In the genomic region with DNA sequence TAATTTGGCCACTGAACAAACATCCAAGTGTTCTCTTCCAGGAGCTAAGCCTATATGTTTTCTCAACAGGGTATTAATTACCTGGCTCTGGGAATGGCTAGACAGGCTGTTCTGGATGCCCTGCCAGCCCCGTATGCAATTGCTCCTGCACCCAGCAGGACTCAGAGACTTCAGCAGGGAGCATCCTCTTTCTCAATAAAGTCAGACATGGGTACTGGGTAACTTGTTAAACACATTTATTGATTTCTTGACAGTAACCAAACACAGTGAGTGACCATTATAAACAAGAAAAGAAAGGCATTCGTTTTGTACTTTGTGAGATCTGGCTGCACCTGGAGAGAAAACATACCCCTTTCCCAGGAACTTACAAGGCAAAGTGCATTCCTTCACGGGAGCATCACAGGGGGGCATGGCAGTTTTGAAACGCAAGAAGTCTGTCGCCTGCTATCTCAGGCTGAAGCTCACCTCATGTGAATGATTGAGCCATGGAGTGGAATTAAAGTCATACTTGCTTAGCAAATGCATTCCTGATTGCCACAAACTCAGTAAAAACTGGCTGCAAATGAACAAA, we compare ENCODE assay signal across 18 cellular contexts.
A peak's percentile ranks its signal among the peaks of the same experiment; 100 is the strongest.
DNase-seq lines count a peak whose midpoint lies in the region; ATAC-seq and TF ChIP-seq lines count a peak whose summit lies in the region.
"Had no signal": no experiment of that assay in that cellular context is flagged by ENCODE, and none has a peak within 500 bp of the region (broad histone marks: within the 10 kb centered on the region; RNA-seq: fewer than 3 reads in every experiment).

No MANE protein-coding gene starts in this region.

- H3K9me3 ChIP-seq in psoas muscle, result no peaks in the 10 kb centered on the region
- H3K9me3 ChIP-seq: BE2C had no signal

- no peak overlapping the region for H3K27ac Mint-ChIP-seq in activated CD8-positive, alpha-beta memory T cell treated with anti-CD3 and anti-CD28 coated beads, Interleukin-2, amount 10 ng/mL, durations not matched to agents 7 days and 5 days
- H3K27ac Mint-ChIP-seq in MCF 10A (ENCODE audit: low read depth, unreplicated experiment), result no peak overlapping the region
- H3K27ac Mint-ChIP-seq: CD4-positive, alpha-beta T cell; IgD-negative memory B cell had no signal

- no peak overlapping the region for H3K4me3 ChIP-seq in psoas muscle

- no peaks in the 10 kb centered on the region for H3K9me3 Mint-ChIP-seq in activated CD8-positive, alpha-beta memory T cell treated with anti-CD3 and anti-CD28 coated beads, Interleukin-2, amount 10 ng/mL, durations not matched to agents 7 days and 5 days (ENCODE audit: low read depth)
- H3K9me3 Mint-ChIP-seq in MCF 10A (ENCODE audit: unreplicated experiment), result no peaks in the 10 kb centered on the region
- H3K9me3 Mint-ChIP-seq: CD4-positive, alpha-beta T cell; IgD-negative memory B cell had no signal

- ATAC-seq in left lobe of liver (peak; percentile 96), psoas muscle (peak; percentile 84 to 94 (median 94))
- ATAC-seq in activated CD8-positive, alpha-beta memory T cell treated with anti-CD3 and anti-CD28 coated beads, Interleukin-2, amount 10 ng/mL, durations not matched to agents 7 days and 5 days, result no peak

- POLR2A ChIA-PET in MCF 10A (lab: Yijun Ruan, JAX), result no interaction called here

- no peaks in the 10 kb centered on the region for H3K36me3 ChIP-seq in psoas muscle (ENCODE audit: insufficient read depth in 1 of 2, low read depth in 1 of 2)
- H3K36me3 ChIP-seq: BE2C had no signal

- H3K36me3 Mint-ChIP-seq in activated CD8-positive, alpha-beta memory T cell treated with anti-CD3 and anti-CD28 coated beads, Interleukin-2, amount 10 ng/mL, durations not matched to agents 7 days and 5 days, result no peaks in the 10 kb centered on the region
- H3K36me3 Mint-ChIP-seq in MCF 10A (ENCODE audit: insufficient read depth, unreplicated experiment), result no peaks in the 10 kb centered on the region
- H3K36me3 Mint-ChIP-seq: IgD-negative memory B cell had no signal

- H3K27me3 ChIP-seq in psoas muscle (ENCODE audit: insufficient read depth in 3 of 3, low read length in 2 of 3), result no peaks in the 10 kb centered on the region
- H3K27me3 ChIP-seq: BE2C had no signal

- intact Hi-C loops in psoas muscle (cut with DNase I) (loop anchor here in 1 of 2 donors (10.0 kb wide), 2 partner anchors 165 to 255 kb away; no protein-coding TSS in a partner anchor), MCF 10A (cut with micrococcal nuclease) (no loop called here)

- H3K4me1 ChIP-seq in psoas muscle, result peaks cover 23% of the 10 kb centered on the region
- H3K4me1 ChIP-seq: BE2C had no signal

- peaks cover 9% of the 10 kb centered on the region for H3K27me3 Mint-ChIP-seq in activated CD8-positive, alpha-beta memory T cell treated with anti-CD3 and anti-CD28 coated beads, Interleukin-2, amount 10 ng/mL, durations not matched to agents 7 days and 5 days
- H3K27me3 Mint-ChIP-seq in MCF 10A (ENCODE audit: insufficient read depth, unreplicated experiment), result peaks cover 27% of the 10 kb centered on the region

- CTCF ChIA-PET in activated CD8-positive, alpha-beta memory T cell treated with anti-CD3 and anti-CD28 coated beads, Interleukin-2, amount 10 ng/mL, durations not matched to agents 7 days and 5 days (lab: Charles Lee), result interaction anchor here (1.3 kb wide), 1 partner anchor 12 kb away, joined by 3 read pairs; no protein-coding TSS in a partner anchor
- CTCF ChIA-PET in MCF 10A (lab: Yijun Ruan, JAX), result no interaction called here

- no TSS peak for BruUV-seq in MCF 10A (replicated peaks; lab: Mats Ljungman, UMichigan)

- peak; percentile 17 for DNase-seq in NCI-H146 (lab: John Stamatoyannopoulos, UW)
- DNase-seq in NCI-H146 treated with DMSO at 0.1 percent for 48 hours (lab: John Stamatoyannopoulos, UW; ENCODE audit: unreplicated experiment), result no peak
- DNase-seq in astrocyte of the hippocampus (ENCODE audit: low read depth, low spot score), result peak; percentile 51
- peak; percentile 47 for DNase-seq in left lobe of liver (ENCODE audit: low spot score)
- peak; percentile 28 to 86 for DNase-seq in psoas muscle
- DNase-seq in NK-92 (lab: John Stamatoyannopoulos, UW; ENCODE audit: unreplicated experiment), result no peak
- DNase-seq in activated CD8-positive, alpha-beta memory T cell treated with anti-CD3 and anti-CD28 coated beads, Interleukin-2, amount 10 ng/mL, durations not matched to agents 7 days and 5 days, result no peak
- no peak for DNase-seq in MCF 10A (ENCODE audit: unreplicated experiment)
- DNase-seq: BE2C; CD4-positive, alpha-beta T cell; Kasumi-1; NCI-H1105 treated with DMSO at 0.1 percent for 48 hours; NCI-H1930; OCI-M1; RPMI8226; SIG-M5 had no signal

- no peaks in the 10 kb centered on the region for H3K4me1 Mint-ChIP-seq in activated CD8-positive, alpha-beta memory T cell treated with anti-CD3 and anti-CD28 coated beads, Interleukin-2, amount 10 ng/mL, durations not matched to agents 7 days and 5 days
- no peaks in the 10 kb centered on the region for H3K4me1 Mint-ChIP-seq in MCF 10A (ENCODE audit: insufficient read depth, unreplicated experiment)
- H3K4me1 Mint-ChIP-seq: IgD-negative memory B cell had no signal

- no peak for TF ChIP-seq CTCF in psoas muscle (IDR thresholded peaks at IDR 0.05)
- no peak for TF ChIP-seq CTCF in MCF 10A (IDR thresholded peaks at IDR 0.05; ENCODE audit: unreplicated experiment)

- 17 to 25% (median 18%) methylated on average over 5 of the region's 5 CpGs for WGBS in psoas muscle, 3 donors

- no peak overlapping the region for H3K4me3 Mint-ChIP-seq in activated CD8-positive, alpha-beta memory T cell treated with anti-CD3 and anti-CD28 coated beads, Interleukin-2, amount 10 ng/mL, durations not matched to agents 7 days and 5 days
- no peak overlapping the region for H3K4me3 Mint-ChIP-seq in MCF 10A (ENCODE audit: unreplicated experiment)
- H3K4me3 Mint-ChIP-seq: CD4-positive, alpha-beta T cell had no signal

- H3K27ac ChIP-seq in psoas muscle, result no peak overlapping the region
- H3K27ac ChIP-seq: 22Rv1 had no signal

Comparison
In these comparisons a context has a peak if more than half of its experiments do, and no peak if none do; other contexts are left out.
1. DNase-seq: peak in NCI-H146 (single experiment), astrocyte of the hippocampus (single experiment), left lobe of liver (single experiment) and psoas muscle (2 of 2); none in NCI-H146 treated with DMSO at 0.1 percent for 48 hours (single experiment), NK-92 (single experiment), activated CD8-positive, alpha-beta memory T cell treated with anti-CD3 and anti-CD28 coated beads, Interleukin-2, amount 10 ng/mL, durations not matched to agents 7 days and 5 days (single experiment) and MCF 10A (single experiment).